In genomic region chr15:68666812-68667450, GRCh38 we compare ENCODE assay signal across 13 cellular contexts.
DNase-seq lines count a peak whose midpoint lies in the region; ATAC-seq, FAIRE-seq and TF ChIP-seq lines count a peak whose summit lies in the region.
"Had no signal": no experiment of that assay in that cellular context is flagged by ENCODE, and none has a peak within 500 bp of the region (broad histone marks: within the 10 kb centered on the region; RNA-seq: fewer than 3 reads in every experiment).

No MANE protein-coding gene starts in this region.

- no peak overlapping the region for H3K4me3 ChIP-seq in right atrium auricular region
- no peak overlapping the region for H3K4me3 ChIP-seq in RWPE2 (ENCODE audit: severe bottlenecking)
- no peak overlapping the region for H3K4me3 ChIP-seq in spleen
- H3K4me3 ChIP-seq: A549, SJCRH30 had no signal

- FAIRE-seq in frontal cortex (lab: Jason Lieb, UNC) = no peak
- FAIRE-seq: A549, H54 had no signal

- intact Hi-C loops in Right ventricle myocardium superior (cut with DNase I) = no loop called here
- intact Hi-C loops in spleen (cut with DNase I; ENCODE audit: low total_unique reads) = no loop called here

- no peak for TF ChIP-seq CTCF in right atrium auricular region (IDR thresholded peaks at IDR 0.05)
- no peak for TF ChIP-seq CTCF in RWPE2 (IDR thresholded peaks at IDR 0.05; ENCODE audit: poor library complexity, severe bottlenecking)
- TF ChIP-seq CTCF in glutamatergic neuron (IDR thresholded peaks at IDR 0.05; ENCODE audit: partially characterized antibody, unreplicated experiment) = no peak
- no peak for TF ChIP-seq CTCF in spleen (IDR thresholded peaks at IDR 0.05 in 8 of 11, conservative IDR thresholded peaks at IDR 0.05 in 3 of 11)

- H3K27me3 ChIP-seq in right atrium auricular region (no peaks in the 10 kb centered on the region), RWPE2 (ENCODE audit: insufficient read depth, poor library complexity, severe bottlenecking) (no peaks in the 10 kb centered on the region), spleen (replicated peaks in 1 of 7) (no peaks in the 10 kb centered on the region)
- H3K27me3 ChIP-seq: SJCRH30 had no signal

- H3K27ac ChIP-seq in right atrium auricular region (no peak overlapping the region), RWPE2 (ENCODE audit: poor library complexity, severe bottlenecking) (no peak overlapping the region), spleen (no peak overlapping the region)
- H3K27ac ChIP-seq: A549, SJCRH30 had no signal

- ATAC-seq in Right ventricle myocardium superior (ENCODE audit: poor library complexity) = no peak
- ATAC-seq in RWPE2 (ENCODE audit: low read depth) = no peak
- no peak for ATAC-seq in GM21786 (IDR thresholded peaks at IDR 0.05; ENCODE audit: unreplicated experiment)
- ATAC-seq: A549 had no signal

- peak overlapping the region; percentile 68 for H3K27ac Mint-ChIP-seq in glutamatergic neuron (ENCODE audit: unreplicated experiment)

- peaks cover 2% of the 10 kb centered on the region for H3K9me3 Mint-ChIP-seq in glutamatergic neuron (ENCODE audit: unreplicated experiment)

- peaks cover 5% of the 10 kb centered on the region for H3K4me1 Mint-ChIP-seq in glutamatergic neuron (ENCODE audit: low read depth, unreplicated experiment)
- H3K4me1 Mint-ChIP-seq: CD8-positive, alpha-beta memory T cell had no signal

- WGBS in spleen, 5 donors = 65 to 78% (median 70%) methylated on average over 12 of the region's 12 CpGs

- H3K9me3 ChIP-seq in right atrium auricular region (no peaks in the 10 kb centered on the region), RWPE2 (ENCODE audit: severe bottlenecking) (peaks cover 2% of the 10 kb centered on the region), spleen (peaks cover 0 to 4% (median 0%) of the 10 kb centered on the region in 8 donors)
- H3K9me3 ChIP-seq: SJCRH30 had no signal

- no peak overlapping the region for H3K4me3 Mint-ChIP-seq in glutamatergic neuron (ENCODE audit: unreplicated experiment)
- H3K4me3 Mint-ChIP-seq: CD8-positive, alpha-beta memory T cell had no signal

- H3K4me1 ChIP-seq in right atrium auricular region = no peaks in the 10 kb centered on the region
- no peaks in the 10 kb centered on the region for H3K4me1 ChIP-seq in RWPE2 (ENCODE audit: insufficient read depth, poor library complexity, severe bottlenecking)
- peaks cover 0 to 16% (median 7%) of the 10 kb centered on the region in 6 donors for H3K4me1 ChIP-seq in spleen
- H3K4me1 ChIP-seq: A549, SJCRH30 had no signal

- DNase-seq in Right ventricle myocardium superior (peak; percentile 12), right atrium auricular region (ENCODE audit: low spot score) (no peak), RWPE2 (ENCODE audit: low spot score) (peak; percentile 65), glutamatergic neuron (no peak), spleen (peak; percentile 42), frontal cortex (ENCODE audit: low spot score in 2 of 2) (no peak)
- DNase-seq in stimulated activated CD4-positive, alpha-beta T cell treated with anti-CD3 and anti-CD28 coated beads, Interleukin-2, amount 100 ng/mL, for 24 hours = no peak
- DNase-seq: CD8-positive, alpha-beta memory T cell; NCI-H1930 had no signal

- H3K36me3 Mint-ChIP-seq in glutamatergic neuron (ENCODE audit: unreplicated experiment) = peaks cover 5% of the 10 kb centered on the region

- TF ChIP-seq POLR2A in spleen (IDR thresholded peaks at IDR 0.05) = no peak

- no peaks in the 10 kb centered on the region for H3K27me3 Mint-ChIP-seq in glutamatergic neuron (ENCODE audit: unreplicated experiment)

- H3K36me3 ChIP-seq in right atrium auricular region (no peaks in the 10 kb centered on the region), RWPE2 (ENCODE audit: low read depth) (no peaks in the 10 kb centered on the region), spleen (no peaks in the 10 kb centered on the region)
- H3K36me3 ChIP-seq: SJCRH30 had no signal

Comparison
In these comparisons a context has a peak if more than half of its experiments do, and no peak if none do; other contexts are left out.
1. DNase-seq: peak in Right ventricle myocardium superior (single experiment), RWPE2 (single experiment) and spleen (single experiment); none in right atrium auricular region (single experiment), glutamatergic neuron (single experiment), frontal cortex (0 of 2) and stimulated activated CD4-positive, alpha-beta T cell treated with anti-CD3 and anti-CD28 coated beads, Interleukin-2, amount 100 ng/mL, for 24 hours (0 of 2).